In the genomic region with DNA sequence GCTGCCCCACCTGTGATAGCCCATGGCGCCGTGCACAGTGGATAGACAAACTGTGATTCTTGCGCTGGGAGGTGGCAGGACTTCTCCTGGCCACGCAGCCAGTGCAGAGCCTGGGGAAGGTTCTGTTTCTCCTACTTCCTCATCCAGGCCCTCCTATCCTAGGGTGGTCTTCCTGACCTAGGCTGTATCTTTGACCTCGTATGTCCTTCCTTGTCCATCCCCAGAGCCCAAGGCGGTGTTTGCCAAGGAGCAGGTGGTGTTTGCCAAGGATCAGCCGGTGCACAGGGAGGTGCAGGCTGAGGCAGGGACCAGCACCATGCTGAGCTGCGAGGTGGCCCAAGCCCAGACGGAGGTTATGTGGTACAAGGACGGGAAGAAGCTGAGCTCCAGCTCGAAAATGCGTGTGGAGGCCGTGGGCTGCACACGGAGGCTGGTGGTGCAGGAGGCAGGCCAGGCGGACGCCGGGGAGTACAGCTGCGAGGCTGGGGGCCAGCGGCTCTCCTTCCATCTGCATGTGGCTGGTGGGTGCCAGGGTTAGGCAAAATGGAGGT, we compare ENCODE assay signal across 15 cellular contexts.
DNase-seq lines count a peak whose midpoint lies in the region; ATAC-seq and TF ChIP-seq lines count a peak whose summit lies in the region.
"Had no signal": no experiment of that assay in that cellular context is flagged by ENCODE, and none has a peak within 500 bp of the region (broad histone marks: within the 10 kb centered on the region; RNA-seq: fewer than 3 reads in every experiment).

No MANE protein-coding gene starts in this region.

- intact Hi-C loops in Right ventricle myocardium superior (cut with DNase I) (no loop called here), Right ventricle myocardium inferior (cut with DNase I) (no loop called here)

- H3K36me3 ChIP-seq in MG63, result no peaks in the 10 kb centered on the region

- no peak overlapping the region for H3K4me3 ChIP-seq in coronary artery
- H3K4me3 ChIP-seq in MG63, result no peak overlapping the region

- H3K36me3 Mint-ChIP-seq in mesothelial cell of epicardium (peaks cover 9% of the 10 kb centered on the region), type B pancreatic cell (no peaks in the 10 kb centered on the region)

- H3K4me3 Mint-ChIP-seq in mesothelial cell of epicardium, result no peak overlapping the region
- H3K4me3 Mint-ChIP-seq in type B pancreatic cell, result no peak overlapping the region

- in situ Hi-C loops in G401 (cut with HindIII; ENCODE audit: low sequenced_read_pairs), result no loop called here

- no peaks in the 10 kb centered on the region for H3K27me3 ChIP-seq in MG63

- H3K4me1 Mint-ChIP-seq in mesothelial cell of epicardium, result peaks cover 5% of the 10 kb centered on the region
- H3K4me1 Mint-ChIP-seq in type B pancreatic cell (ENCODE audit: unreplicated experiment), result no peaks in the 10 kb centered on the region

- TF ChIP-seq CTCF in coronary artery (IDR thresholded peaks at IDR 0.05), result no peak
- TF ChIP-seq CTCF in mesothelial cell of epicardium (IDR thresholded peaks at IDR 0.05; ENCODE audit: unreplicated experiment), result no peak
- no peak for TF ChIP-seq CTCF in type B pancreatic cell (conservative IDR thresholded peaks at IDR 0.05)

- H3K27ac Mint-ChIP-seq in mesothelial cell of epicardium (no peak overlapping the region), type B pancreatic cell (no peak overlapping the region)

- no peak for ATAC-seq in Right ventricle myocardium superior (ENCODE audit: poor library complexity)
- ATAC-seq in Right ventricle myocardium inferior, result no peak
- ATAC-seq in esophagus mucosa, result no peak

- no peaks in the 10 kb centered on the region for H3K9me3 Mint-ChIP-seq in mesothelial cell of epicardium
- no peaks in the 10 kb centered on the region for H3K9me3 Mint-ChIP-seq in type B pancreatic cell
- H3K9me3 Mint-ChIP-seq: CD4-positive, alpha-beta memory T cell had no signal

- H3K27ac ChIP-seq in coronary artery, result no peak overlapping the region

- no peaks in the 10 kb centered on the region for H3K27me3 Mint-ChIP-seq in mesothelial cell of epicardium (ENCODE audit: low read depth)
- H3K27me3 Mint-ChIP-seq in type B pancreatic cell, result no peaks in the 10 kb centered on the region
- H3K27me3 Mint-ChIP-seq: CD4-positive, alpha-beta memory T cell had no signal

- DNase-seq in Right ventricle myocardium superior (peak; percentile 37), Right ventricle myocardium inferior (ENCODE audit: missing footprints) (no peak), coronary artery (ENCODE audit: low spot score) (peak; percentile 43), mesothelial cell of epicardium (ENCODE audit: low spot score in 2 of 2, unreplicated experiment in 2 of 2) (peak; percentile 14 to 16), type B pancreatic cell (ENCODE audit: extremely low spot score, unreplicated experiment) (peak; percentile 50), G401 (ENCODE audit: low spot score) (no peak), MG63 (no peak)
- DNase-seq: CD4-positive, alpha-beta memory T cell; DMS79; IMR-90; Kasumi-1; NCI-H1105; NCI-H1694 treated with DMSO at 0.1 percent for 48 hours; NK-92 treated with Interleukin-12 subunit alpha and Interleukin-12 subunit beta, amount 100 ng/mL, for 24 hours had no signal

- no peaks in the 10 kb centered on the region for H3K9me3 ChIP-seq in MG63

Comparison
In these comparisons a context has a peak if more than half of its experiments do, and no peak if none do; other contexts are left out.
1. DNase-seq: peak in Right ventricle myocardium superior (single experiment), coronary artery (single experiment), mesothelial cell of epicardium (2 of 2) and type B pancreatic cell (single experiment); none in Right ventricle myocardium inferior (single experiment), G401 (single experiment) and MG63 (single experiment).